Comparison of ENCODE assay signal across 8 cellular contexts in the genomic region with DNA sequence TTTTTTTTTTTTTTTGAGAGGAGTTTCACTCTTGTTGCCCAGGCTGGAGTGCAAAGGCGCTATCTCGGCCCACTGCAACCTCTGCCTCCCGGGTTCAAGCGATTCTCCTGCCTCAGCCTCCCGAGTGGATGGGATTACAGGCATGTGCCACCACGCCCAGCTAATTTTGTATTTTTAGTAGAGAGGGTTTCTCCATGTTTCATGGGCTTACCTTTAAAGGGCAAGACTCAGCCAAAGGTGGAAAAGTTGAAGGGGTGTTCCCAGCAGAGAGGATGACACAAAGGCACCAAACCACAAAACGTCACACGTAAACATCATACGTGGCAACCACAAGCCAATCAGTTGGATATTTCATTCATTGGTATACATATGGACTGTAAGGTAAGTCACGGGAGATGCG. TPM values are rescaled to one million over a fixed set of nuclear protein-coding genes. Genes with fewer than 3 reads are reported as not detected.
A peak's percentile ranks its signal among the peaks of the same experiment; 100 is the strongest.
DNase-seq lines count a peak whose midpoint lies in the region; ATAC-seq and TF ChIP-seq lines count a peak whose summit lies in the region.
"Not testable (repeated sequence)": the region's sequence is repeated elsewhere in the genome, so short reads cannot be mapped to it uniquely, and the experiment has no call there.

No MANE protein-coding gene starts in this region.

- H2AFZ ChIP-seq in PC-3 (ENCODE audit: low read length), result not testable (repeated sequence)

- H3K4me1 Mint-ChIP-seq in activated CD4-positive, alpha-beta memory T cell treated with anti-CD3 and anti-CD28 coated beads for 36 hours (ENCODE audit: low read depth), result peaks cover 52% of the 10 kb centered on the region
- not testable (repeated sequence) for H3K4me1 Mint-ChIP-seq in endothelial cell (ENCODE audit: unreplicated experiment)
- H3K4me1 Mint-ChIP-seq in naive thymus-derived CD8-positive, alpha-beta T cell, result peaks cover 22 to 57% (median 46%) of the 10 kb centered on the region in 4 donors

- not testable (repeated sequence) for TF ChIP-seq CTCF in DOHH2 (IDR thresholded peaks at IDR 0.05; ENCODE audit: low read depth, low read length, poor library complexity, severe bottlenecking); PC-3 (conservative IDR thresholded peaks at IDR 0.05; ENCODE audit: low read depth, low read length); endothelial cell (IDR thresholded peaks at IDR 0.05; ENCODE audit: unreplicated experiment); tibial artery (IDR thresholded peaks at IDR 0.05)

- not testable (repeated sequence) for H3K27ac ChIP-seq in DOHH2 (ENCODE audit: low read depth, low read length); PC-3 (ENCODE audit: low read length)
- peak overlapping the region; percentile 88 to 92 for H3K27ac ChIP-seq in tibial artery

- H3K4me1 ChIP-seq in DOHH2 (ENCODE audit: control insufficient read depth, low read length) (peaks cover 40% of the 10 kb centered on the region), PC-3 (ENCODE audit: insufficient read depth, low read length) (peaks cover 26% of the 10 kb centered on the region), tibial artery (peaks cover 0 to 11% (median 5%) of the 10 kb centered on the region in 4 donors)

- peaks cover 16% of the 10 kb centered on the region for H3K36me3 ChIP-seq in DOHH2 (ENCODE audit: control insufficient read depth, low read length)
- H3K36me3 ChIP-seq in PC-3 (ENCODE audit: low read depth, low read length); tibial artery: not testable (repeated sequence)

- not testable (repeated sequence) for H3K9me2 ChIP-seq in DOHH2 (replicated peaks; ENCODE audit: control insufficient read depth, low read length); PC-3 (replicated peaks; ENCODE audit: low read length)

- H3K27me3 Mint-ChIP-seq in activated CD4-positive, alpha-beta memory T cell treated with anti-CD3 and anti-CD28 coated beads for 36 hours; endothelial cell (ENCODE audit: unreplicated experiment); naive thymus-derived CD8-positive, alpha-beta T cell: not testable (repeated sequence)

- intact Hi-C loops in PC-3 (cut with micrococcal nuclease), result loop anchor here (5.0 kb wide), 1 partner anchor 110 kb away; no protein-coding TSS in a partner anchor
- intact Hi-C loops in activated CD4-positive, alpha-beta memory T cell treated with anti-CD3 and anti-CD28 coated beads for 36 hours (cut with micrococcal nuclease), result loop anchor here (1.0 to 5.0 kb wide), 5 partner anchors 73 to 1955 kb away; a partner anchor contains a TSS
- intact Hi-C loops in tibial artery (cut with DNase I; ENCODE audit: low total_unique reads), result not testable (repeated sequence)

- H3K9me3 Mint-ChIP-seq in activated CD4-positive, alpha-beta memory T cell treated with anti-CD3 and anti-CD28 coated beads for 36 hours; endothelial cell (ENCODE audit: unreplicated experiment); naive thymus-derived CD8-positive, alpha-beta T cell: not testable (repeated sequence)

- peaks cover 45% of the 10 kb centered on the region for H3K36me3 Mint-ChIP-seq in activated CD4-positive, alpha-beta memory T cell treated with anti-CD3 and anti-CD28 coated beads for 36 hours
- H3K36me3 Mint-ChIP-seq in endothelial cell (ENCODE audit: low read depth, unreplicated experiment), result not testable (repeated sequence)
- peaks cover 0 to 21% (median 2%) of the 10 kb centered on the region in 3 donors for H3K36me3 Mint-ChIP-seq in naive thymus-derived CD8-positive, alpha-beta T cell

- peak overlapping the region; percentile 98 for H3K27ac Mint-ChIP-seq in activated CD4-positive, alpha-beta memory T cell treated with anti-CD3 and anti-CD28 coated beads for 36 hours
- peak overlapping the region; percentile 27 for H3K27ac Mint-ChIP-seq in endothelial cell (ENCODE audit: unreplicated experiment)
- peak overlapping the region; percentile 90 to 99 (median 96) for H3K27ac Mint-ChIP-seq in naive thymus-derived CD8-positive, alpha-beta T cell

- POLR2A ChIA-PET in PC-3 (lab: Charles Lee; ENCODE audit: unreplicated experiment), result interaction anchor here (0.6 kb wide), 1 partner anchor 106 kb away, joined by 7 read pairs; no protein-coding TSS in a partner anchor
- POLR2A ChIA-PET in activated CD4-positive, alpha-beta memory T cell treated with anti-CD3 and anti-CD28 coated beads for 36 hours (lab: Charles Lee), result interaction anchor here (0.8 to 2.1 kb wide), 7 partner anchors 11 to 248 kb away, joined by 3 to 72 read pairs (median 6); a partner anchor contains a TSS
- POLR2A ChIA-PET in naive thymus-derived CD8-positive, alpha-beta T cell (lab: Charles Lee), result interaction anchor here (0.9 to 3.6 kb wide), 8 partner anchors 9 to 521 kb away, joined by 3 to 82 read pairs (median 7); a partner anchor contains a TSS

- H3K4me3 Mint-ChIP-seq in activated CD4-positive, alpha-beta memory T cell treated with anti-CD3 and anti-CD28 coated beads for 36 hours, result peak overlapping the region; percentile 86
- H3K4me3 Mint-ChIP-seq in endothelial cell (ENCODE audit: unreplicated experiment), result peak overlapping the region; percentile 43
- H3K4me3 Mint-ChIP-seq in naive thymus-derived CD8-positive, alpha-beta T cell, result peak overlapping the region; percentile 81 to 94 (median 92)

- H3K4me3 ChIP-seq in DOHH2 (ENCODE audit: low read length) (peak overlapping the region; percentile 84), tibial artery (peak overlapping the region; percentile 66 to 79)
- not testable (repeated sequence) for H3K4me3 ChIP-seq in PC-3 (ENCODE audit: low read length)

- not testable (repeated sequence) for H4K20me1 ChIP-seq in DOHH2 (ENCODE audit: control insufficient read depth, insufficient read depth, low read depth, low read length); PC-3 (ENCODE audit: low read length)

- CTCF ChIA-PET in PC-3 (lab: Charles Lee), result not testable (repeated sequence)
- CTCF ChIA-PET in activated CD4-positive, alpha-beta memory T cell treated with anti-CD3 and anti-CD28 coated beads for 36 hours (lab: Charles Lee), result interaction anchor here (1.3 kb wide), 1 partner anchor 51 kb away, joined by 3 read pairs; no protein-coding TSS in a partner anchor

- not testable (repeated sequence) for H3K9ac ChIP-seq in PC-3 (ENCODE audit: low read length)

- H3K9me3 ChIP-seq in DOHH2 (ENCODE audit: control insufficient read depth, insufficient read depth, low read length); PC-3 (ENCODE audit: low read length); tibial artery: not testable (repeated sequence)

- not testable (repeated sequence) for DNase-seq in PC-3; endothelial cell (ENCODE audit: low spot score); tibial artery
- peak; percentile 85 for DNase-seq in activated CD4-positive, alpha-beta memory T cell treated with anti-CD3 and anti-CD28 coated beads for 36 hours
- DNase-seq in activated naive CD4-positive, alpha-beta T cell treated with anti-CD3 and anti-CD28 coated beads, Interleukin-2, amount 50 U/mL, for 16 hours, result peak; percentile 41
- DNase-seq in naive thymus-derived CD8-positive, alpha-beta T cell, result peak in 7 of 10 donors; percentile 50 to 69 (median 56)
- DNase-seq in stimulated activated CD4-positive, alpha-beta T cell treated with anti-CD3 and anti-CD28 coated beads, Interleukin-4, amount 100 ng/mL, for 24 hours, result peak; percentile 54

- H3K79me2 ChIP-seq in DOHH2 (ENCODE audit: control insufficient read depth, low read length); PC-3 (ENCODE audit: low read length): not testable (repeated sequence)

- H3F3A ChIP-seq in DOHH2 (ENCODE audit: control insufficient read depth, insufficient read depth), result peaks cover 25% of the 10 kb centered on the region
- H3F3A ChIP-seq in PC-3 (ENCODE audit: low read length, unreplicated experiment), result not testable (repeated sequence)

- BruUV-seq in PC-3 (replicated peaks; lab: Mats Ljungman, UMichigan), result TSS peak; percentile 32

- ATAC-seq in PC-3, result not testable (repeated sequence)
- ATAC-seq in naive thymus-derived CD8-positive, alpha-beta T cell, result peak in 1 of 2 donors; percentile 38

- not testable (repeated sequence) for H3K27me3 ChIP-seq in DOHH2 (ENCODE audit: control insufficient read depth, low read length); PC-3 (ENCODE audit: low read length); tibial artery

- H3K4me2 ChIP-seq in DOHH2 (ENCODE audit: low read length), result peak overlapping the region; percentile 91
- H3K4me2 ChIP-seq in PC-3 (ENCODE audit: low read length), result not testable (repeated sequence)

RNA-seq across cellular contexts. Expression of a gene that starts 1.1 kb away (rescaled TPM):
- total RNA-seq in PC-3 (2014; rRNA removed) (7.1 and 7.9 TPM in 2 replicates), endothelial cell (ENCODE audit: unreplicated experiment) (16.4 TPM)
- total RNA-seq in activated CD4-positive, alpha-beta memory T cell treated with anti-CD3 and anti-CD28 coated beads for 36 hours, result 10 to 100 TPM; 89.2 to 99.4 TPM
- 100 to 1,000 TPM; 121 to 132 TPM for total RNA-seq in naive thymus-derived CD8-positive, alpha-beta T cell
- 10 to 100 TPM; 75.9 to 88.3 (median 80.4) TPM for polyA plus RNA-seq in naive thymus-derived CD8-positive, alpha-beta T cell

RNA-seq across cellular contexts. Expression of a gene that starts 52.8 kb away (rescaled TPM):
- 2.7 and 3.9 TPM in 2 replicates for total RNA-seq in PC-3 (2014; rRNA removed)
- 10 to 100 TPM; 13.9 to 15.9 TPM for total RNA-seq in activated CD4-positive, alpha-beta memory T cell treated with anti-CD3 and anti-CD28 coated beads for 36 hours
- total RNA-seq in endothelial cell (ENCODE audit: unreplicated experiment), result 8.9 TPM
- 10 to 100 TPM; 30.5 to 31.6 TPM for total RNA-seq in naive thymus-derived CD8-positive, alpha-beta T cell
- 10 to 100 TPM; 13.3 to 14.7 (median 13.7) TPM for polyA plus RNA-seq in naive thymus-derived CD8-positive, alpha-beta T cell

RNA-seq across cellular contexts. Expression of a gene that starts 53.0 kb away (rescaled TPM):
- total RNA-seq in PC-3 (2014; rRNA removed) (1.8 and 2.0 TPM in 2 replicates), endothelial cell (ENCODE audit: unreplicated experiment) (3.9 TPM)
- total RNA-seq in activated CD4-positive, alpha-beta memory T cell treated with anti-CD3 and anti-CD28 coated beads for 36 hours, result 1 to 10 TPM; 5.6 to 6.3 TPM
- total RNA-seq in naive thymus-derived CD8-positive, alpha-beta T cell, result 1 to 10 TPM; 5.3 to 9.2 TPM
- polyA plus RNA-seq in naive thymus-derived CD8-positive, alpha-beta T cell, result 1 to 10 TPM; 4.3 to 5.2 (median 4.3) TPM

Comparison
In these comparisons a context has a peak if more than half of its experiments do, and no peak if none do; other contexts are left out.
1. H3K27ac Mint-ChIP-seq: peak in every context shown above with its lines; median percentile 98 in activated CD4-positive, alpha-beta memory T cell treated with anti-CD3 and anti-CD28 coated beads for 36 hours; 96 in naive thymus-derived CD8-positive, alpha-beta T cell; 27 in endothelial cell.